9 cellular contexts compared by ENCODE assay signal in genomic region chr3:192571197-192571791, GRCh38.
DNase-seq lines count a peak whose midpoint lies in the region; ATAC-seq and TF ChIP-seq lines count a peak whose summit lies in the region.
"Had no signal": no experiment of that assay in that cellular context is flagged by ENCODE, and none has a peak within 500 bp of the region (broad histone marks: within the 10 kb centered on the region; RNA-seq: fewer than 3 reads in every experiment).

No MANE protein-coding gene starts in this region.

- H2AK5ac ChIP-seq in IMR-90 (ENCODE audit: low read depth, low read length) = no peak overlapping the region

- H3K27me3 ChIP-seq in BE2C = peaks cover 3% of the 10 kb centered on the region; the same call in 1 of the 2 replicates
- no peaks in the 10 kb centered on the region for H3K27me3 ChIP-seq in IMR-90 (ENCODE audit: control insufficient read depth, insufficient read depth, low read length)

- H3K27ac ChIP-seq in IMR-90 (ENCODE audit: insufficient read depth, low read length) = no peak overlapping the region
- peak overlapping the region; percentile 14; the same call in 1 of the 2 replicates for H3K27ac ChIP-seq in VCaP

- TF ChIP-seq RAD21 in IMR-90 (IDR thresholded peaks at IDR 0.05; ENCODE audit: low read length) = no peak

- H4K20me1 ChIP-seq in IMR-90 (ENCODE audit: insufficient read depth, low read length) = no peaks in the 10 kb centered on the region

- no peak overlapping the region for H2BK5ac ChIP-seq in IMR-90 (ENCODE audit: low read depth, low read length, poor library complexity, severe bottlenecking)

- TF ChIP-seq CTCF in BE2C (IDR thresholded peaks at IDR 0.05; ENCODE audit: low read depth, low read length) = no peak
- TF ChIP-seq CTCF in IMR-90 (conservative IDR thresholded peaks at IDR 0.05; ENCODE audit: low read depth, low read length) = no peak
- no peak for TF ChIP-seq CTCF in VCaP (conservative IDR thresholded peaks at IDR 0.05)
- no peak for TF ChIP-seq CTCF in foreskin fibroblast (IDR thresholded peaks at IDR 0.05; ENCODE audit: low read depth, low read length)

- no peak overlapping the region for H3K23ac ChIP-seq in IMR-90 (ENCODE audit: low read depth, low read length)

- ATAC-seq in IMR-90 (ENCODE audit: low read depth) (peak; percentile 65), GM19035 (IDR thresholded peaks at IDR 0.05; ENCODE audit: unreplicated experiment) (no peak), HG02884 (IDR thresholded peaks at IDR 0.05; ENCODE audit: unreplicated experiment) (no peak), HG02623 (IDR thresholded peaks at IDR 0.05; ENCODE audit: unreplicated experiment) (no peak)
- ATAC-seq: HCT116 had no signal

- H2BK20ac ChIP-seq in IMR-90 (ENCODE audit: low read depth, low read length) = no peak overlapping the region

- no peak overlapping the region for H2AK9ac ChIP-seq in IMR-90 (replicated peaks; ENCODE audit: low read depth, low read length, poor library complexity)

- H3K9me3 ChIP-seq in BE2C (no peaks in the 10 kb centered on the region), IMR-90 (ENCODE audit: control insufficient read depth, insufficient read depth, low read length) (no peaks in the 10 kb centered on the region)

- BruUV-seq in IMR-90 (replicated peaks; lab: Mats Ljungman, UMichigan) = no TSS peak

- 20% methylated on average over 1 of the region's 26 CpGs; no CpG with 5 or more reads in 1 of the 2 experiments for WGBS in IMR-90 (ENCODE audit: extremely low coverage in 2 of 2, insufficient read length in 1 of 2), 2 experiments

- H3K4ac ChIP-seq in IMR-90 (ENCODE audit: low read depth, low read length) = no peak overlapping the region

- POLR2A ChIA-PET in IMR-90 (lab: Charles Lee; ENCODE audit: unreplicated experiment) = no interaction called here

- H3K4me1 ChIP-seq in BE2C (no peaks in the 10 kb centered on the region), IMR-90 (ENCODE audit: control insufficient read depth, insufficient read depth, low read length) (no peaks in the 10 kb centered on the region)

- no peak overlapping the region for H3K56ac ChIP-seq in IMR-90 (ENCODE audit: extremely low read depth, insufficient read depth, low read length)

- no peak for TF ChIP-seq POLR2A in IMR-90 (IDR thresholded peaks at IDR 0.05; ENCODE audit: low read depth, low read length)

- H4K8ac ChIP-seq in IMR-90 (ENCODE audit: low read depth in 2 of 2, low read length in 2 of 2) = no peak overlapping the region

- CTCF ChIA-PET in IMR-90 (lab: Yijun Ruan, JAX) = no interaction called here

- H3K9ac ChIP-seq in IMR-90 (ENCODE audit: low read depth, low read length) = no peak overlapping the region

- H2BK120ac ChIP-seq in IMR-90 (ENCODE audit: low read depth, low read length) = no peak overlapping the region

- no peak overlapping the region for H4K5ac ChIP-seq in IMR-90 (ENCODE audit: low read depth, low read length)

- dilution Hi-C loops in IMR-90 (cut with HindIII; ENCODE audit: low sequenced_read_pairs, unreplicated experiment) = no loop called here

- H3K14ac ChIP-seq in IMR-90 (replicated peaks; ENCODE audit: low read depth, low read length) = no peak overlapping the region

- H3K79me1 ChIP-seq in IMR-90 (ENCODE audit: low read depth in 1 of 2, low read length in 2 of 2) = no peaks in the 10 kb centered on the region

- no peak overlapping the region for H2AFZ ChIP-seq in IMR-90 (replicated peaks; ENCODE audit: low read length, poor library complexity)

- H2BK15ac ChIP-seq in IMR-90 (ENCODE audit: low read depth, low read length) = no peak overlapping the region

- in situ Hi-C loops in IMR-90 (cut with MboI; ENCODE audit: low sequenced_read_pairs) = loop anchor here (25.0 kb wide), 1 partner anchor 466 kb away; no protein-coding TSS in a partner anchor

- H3K9me1 ChIP-seq in IMR-90 (ENCODE audit: insufficient read depth, low read length) = no peaks in the 10 kb centered on the region

- H3K4me3 ChIP-seq in BE2C (ENCODE audit: low read depth, low read length) (peak overlapping the region; percentile 45), IMR-90 (ENCODE audit: insufficient read depth, low read depth, low read length) (peak overlapping the region; percentile 26; the same call in 1 of the 2 replicates), foreskin fibroblast (ENCODE audit: low read depth in 1 of 2, low read length in 2 of 2) (peak overlapping the region; percentile 42 to 55)

- intact Hi-C loops in IMR-90 (cut with micrococcal nuclease) = no loop called here

- peak overlapping the region; percentile 64 for H3K4me2 ChIP-seq in IMR-90 (ENCODE audit: low read depth, low read length)

- DNase-seq in BE2C = peak; percentile 36
- peak; percentile 32 for DNase-seq in IMR-90
- peak; percentile 16 to 72 for DNase-seq in foreskin fibroblast
- peak; percentile 48 for DNase-seq in putamen (ENCODE audit: low spot score)

- H3K36me3 ChIP-seq in BE2C (no peaks in the 10 kb centered on the region), IMR-90 (ENCODE audit: control insufficient read depth, insufficient read depth, low read length) (no peaks in the 10 kb centered on the region)

- H3K18ac ChIP-seq in IMR-90 (ENCODE audit: low read depth, low read length) = no peak overlapping the region

- H4K91ac ChIP-seq in IMR-90 (ENCODE audit: insufficient read depth, low read depth, low read length) = no peak overlapping the region

TF ChIP-seq in IMR-90, 13 proteins besides CTCF, POLR2A, EP300 and RAD21:
- TF ChIP-seq NFE2L2 (IDR thresholded peaks at IDR 0.05; ENCODE audit: low read depth, low read length) (no peak), MAZ (IDR thresholded peaks at IDR 0.05; ENCODE audit: borderline replicate concordance, low read depth, low read length) (no peak), USF2 (IDR thresholded peaks at IDR 0.05; ENCODE audit: low read depth, low read length) (no peak), BHLHE40 (IDR thresholded peaks at IDR 0.05; ENCODE audit: low read depth, low read length) (no peak), MXI1 (IDR thresholded peaks at IDR 0.05; ENCODE audit: borderline replicate concordance, low read depth, low read length) (no peak), MAFK (IDR thresholded peaks at IDR 0.05; ENCODE audit: low read depth, low read length) (no peak), RCOR1 (IDR thresholded peaks at IDR 0.05; ENCODE audit: insufficient replicate concordance, low read length) (no peak), SMC3 (IDR thresholded peaks at IDR 0.05; ENCODE audit: low read depth, low read length) (no peak), CHD1 (IDR thresholded peaks at IDR 0.05; ENCODE audit: low read depth, low read length) (no peak), FOS (IDR thresholded peaks at IDR 0.05; ENCODE audit: low read depth, low read length) (no peak), RFX5 (IDR thresholded peaks at IDR 0.05; ENCODE audit: low read depth, low read length) (no peak), CEBPB (IDR thresholded peaks at IDR 0.05; ENCODE audit: low read depth, low read length) (no peak)
- TF ChIP-seq, protein P1, sequence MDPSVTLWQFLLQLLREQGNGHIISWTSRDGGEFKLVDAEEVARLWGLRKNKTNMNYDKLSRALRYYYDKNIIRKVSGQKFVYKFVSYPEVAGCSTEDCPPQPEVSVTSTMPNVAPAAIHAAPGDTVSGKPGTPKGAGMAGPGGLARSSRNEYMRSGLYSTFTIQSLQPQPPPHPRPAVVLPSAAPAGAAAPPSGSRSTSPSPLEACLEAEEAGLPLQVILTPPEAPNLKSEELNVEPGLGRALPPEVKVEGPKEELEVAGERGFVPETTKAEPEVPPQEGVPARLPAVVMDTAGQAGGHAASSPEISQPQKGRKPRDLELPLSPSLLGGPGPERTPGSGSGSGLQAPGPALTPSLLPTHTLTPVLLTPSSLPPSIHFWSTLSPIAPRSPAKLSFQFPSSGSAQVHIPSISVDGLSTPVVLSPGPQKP (IDR thresholded peaks at IDR 0.05; ENCODE audit: borderline replicate concordance, low read depth, low read length) = no peak
